Comparison of ENCODE assay signal across 20 cellular contexts in the genomic region with DNA sequence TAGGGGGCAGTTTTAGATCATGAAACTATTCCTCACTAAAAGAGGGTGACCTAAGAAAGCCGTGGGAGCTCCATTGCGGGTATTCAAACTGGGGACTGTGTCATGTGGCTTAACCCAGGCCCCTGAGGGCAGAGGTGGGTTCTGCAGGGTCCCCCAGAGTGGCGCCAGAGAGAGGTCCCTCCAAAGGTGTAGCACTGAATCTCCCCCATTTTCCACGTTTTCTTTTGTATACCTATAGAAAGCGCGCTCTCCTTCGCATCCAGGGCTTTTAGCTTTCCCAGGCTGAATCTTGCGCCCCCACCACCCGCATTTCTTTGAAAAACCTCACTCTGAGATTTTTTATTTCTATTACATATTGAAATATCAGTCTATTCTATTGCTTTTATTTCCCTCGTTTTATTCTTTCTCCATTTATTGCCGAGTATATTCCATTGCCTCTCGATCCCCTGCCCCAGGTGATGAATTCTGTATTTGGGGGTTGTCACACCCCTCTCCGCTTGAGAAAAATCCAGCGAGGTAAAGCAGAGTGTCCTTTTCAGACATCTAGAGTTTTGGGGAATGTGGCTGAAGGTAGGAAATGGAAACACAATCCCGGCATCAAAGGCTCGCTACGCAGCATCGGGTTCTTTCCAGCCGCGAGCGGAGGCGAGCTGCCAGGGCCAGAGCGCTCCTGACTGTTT. TPM values are rescaled to one million over a fixed set of nuclear protein-coding genes. Genes with fewer than 3 reads are reported as not detected.
A peak's percentile ranks its signal among the peaks of the same experiment; 100 is the strongest.
DNase-seq lines count a peak whose midpoint lies in the region; ATAC-seq and TF ChIP-seq lines count a peak whose summit lies in the region.
"Had no signal": no experiment of that assay in that cellular context is flagged by ENCODE, and none has a peak within 500 bp of the region (broad histone marks: within the 10 kb centered on the region; RNA-seq: fewer than 3 reads in every experiment).

No MANE protein-coding gene starts in this region.

- H3K27me3 ChIP-seq in smooth muscle cell (ENCODE audit: low read depth): peaks cover 100% of the 10 kb centered on the region

- TF ChIP-seq POLR2A in lower leg skin (IDR thresholded peaks at IDR 0.05): no peak

- H3K27ac ChIP-seq in HEK293 (ENCODE audit: extremely low read depth, low read depth, low read length) (no peak overlapping the region; the same call in 1 of the 2 replicates), SK-N-MC (no peak overlapping the region), smooth muscle cell (ENCODE audit: low read depth) (no peak overlapping the region)
- H3K27ac ChIP-seq: neutrophil, sigmoid colon had no signal

- TF ChIP-seq CTCF in HEK293 (tag by site-specific recombination; IDR thresholded peaks at IDR 0.05): no peak
- TF ChIP-seq CTCF in smooth muscle cell (IDR thresholded peaks at IDR 0.05; ENCODE audit: borderline replicate concordance, insufficient read depth, poor library complexity, severe bottlenecking): no peak
- no peak for TF ChIP-seq CTCF in lower leg skin (IDR thresholded peaks at IDR 0.05)

- peak overlapping the region; percentile 53 for H3K9ac ChIP-seq in SK-N-MC (ENCODE audit: insufficient read length)
- H3K9ac ChIP-seq in smooth muscle cell (ENCODE audit: low read depth): no peak overlapping the region

- H3K4me1 ChIP-seq in HEK293 (ENCODE audit: control insufficient read depth, insufficient read depth, low read length) (peaks cover 6% of the 10 kb centered on the region; the same call in 1 of the 2 replicates), smooth muscle cell (ENCODE audit: low read depth) (peaks cover 6% of the 10 kb centered on the region)

- CTCF ChIA-PET in HEK293 (lab: Yijun Ruan, JAX): interaction anchor here (0.5 to 2.2 kb wide), 10 partner anchors 47 to 462 kb away, joined by 3 to 7 read pairs (median 5); a partner anchor contains a TSS

- no peaks in the 10 kb centered on the region for H3K9me3 ChIP-seq in HEK293 (ENCODE audit: control insufficient read depth, insufficient read depth, low read depth, low read length)
- no peaks in the 10 kb centered on the region for H3K9me3 ChIP-seq in SK-N-MC (ENCODE audit: low read depth, low read length)
- no peaks in the 10 kb centered on the region for H3K9me3 ChIP-seq in smooth muscle cell (replicated peaks; ENCODE audit: low read depth)
- H3K9me3 ChIP-seq: neutrophil, sigmoid colon had no signal

- intact Hi-C loops in lower leg skin (cut with DNase I; ENCODE audit: low total_unique reads): no loop called here

- H3K4me2 ChIP-seq in smooth muscle cell: peak overlapping the region; percentile 71

- no peaks in the 10 kb centered on the region for H3F3A ChIP-seq in smooth muscle cell (ENCODE audit: low read depth)

- POLR2A ChIA-PET in HEK293 (lab: Yijun Ruan, JAX): interaction anchor here (0.6 to 2.0 kb wide), 13 partner anchors 10 to 558 kb away, joined by 3 to 13 read pairs (median 5); a partner anchor contains a TSS

- 35% methylated on average over 23 of the region's 23 CpGs for WGBS in smooth muscle cell (ENCODE audit: low lambda C conversion rate)
- WGBS in lower leg skin, 2 donors: 25 to 29% methylated on average over 23 of the region's 23 CpGs

- no peaks in the 10 kb centered on the region for H3K79me2 ChIP-seq in smooth muscle cell (ENCODE audit: low read depth)

- ATAC-seq in HG03432 (IDR thresholded peaks at IDR 0.05; ENCODE audit: unreplicated experiment): no peak

- H2AFZ ChIP-seq in smooth muscle cell (ENCODE audit: low read depth): no peak overlapping the region

- H3K4me3 ChIP-seq in HEK293 (ENCODE audit: low read depth, low read length): peak overlapping the region; percentile 48
- H3K4me3 ChIP-seq in SK-N-MC: peak overlapping the region; percentile 77
- H3K4me3 ChIP-seq in smooth muscle cell: peak overlapping the region; percentile 42
- no peak overlapping the region for H3K4me3 ChIP-seq in lower leg skin (ENCODE audit: low read depth, poor library complexity, severe bottlenecking)
- H3K4me3 ChIP-seq: sigmoid colon had no signal

- H4K20me1 ChIP-seq in smooth muscle cell (ENCODE audit: low read depth): no peaks in the 10 kb centered on the region

- no peak for DNase-seq in SK-N-MC (ENCODE audit: low read depth, low spot score)
- DNase-seq in islet precursor cell: peak; percentile 28
- no peak for DNase-seq in smooth muscle cell (lab: John Stamatoyannopoulos, UW; ENCODE audit: unreplicated experiment)
- no peak for DNase-seq in stimulated activated naive CD4-positive, alpha-beta T cell (lab: John Stamatoyannopoulos, UW)
- DNase-seq in lower leg skin (ENCODE audit: low spot score in 2 of 2): no peak
- DNase-seq: activated CD4-positive, alpha-beta T cell treated with anti-CD3 and anti-CD28 coated beads for 4 hours; activated CD8-positive, alpha-beta memory T cell treated with anti-CD3 and anti-CD28 coated beads, Interleukin-2, amount 50 U/mL, for 48 hours; activated gamma-delta T cell treated with Interleukin-2 at 50 U/mL for 16 hours; Kasumi-1; NCI-H1436 treated with DMSO at 0.1 percent for 48 hours; NK-92 treated with Interleukin-12 subunit alpha and Interleukin-12 subunit beta, amount 100 ng/mL, for 24 hours; Right ventricle myocardium superior; sigmoid colon had no signal

- H3K36me3 ChIP-seq in HEK293 (ENCODE audit: control insufficient read depth in 2 of 2, insufficient read depth in 1 of 2, low read length in 2 of 2) (no peaks in the 10 kb centered on the region), SK-N-MC (ENCODE audit: insufficient read depth, low read length) (no peaks in the 10 kb centered on the region), smooth muscle cell (ENCODE audit: low read depth) (no peaks in the 10 kb centered on the region)
- H3K36me3 ChIP-seq: neutrophil, sigmoid colon had no signal

TF ChIP-seq in HEK293, 187 proteins besides CTCF, POLR2A, EP300 and RAD21:
- TF ChIP-seq ZNF155 (tag by site-specific recombination; IDR thresholded peaks at IDR 0.05) (no peak), ZBTB7A (tag by site-specific recombination; IDR thresholded peaks at IDR 0.05; ENCODE audit: low read depth) (no peak), ZNF600 (tag by site-specific recombination; IDR thresholded peaks at IDR 0.05) (0 out of 2 replicates have a peak, but pooled peaks have one; percentile 63)

RNA-seq across cellular contexts. Expression of a gene that starts 0.9 kb away (rescaled TPM):
- 2.4 and 3.6 TPM in 2 replicates for total RNA-seq in smooth muscle cell
- 2.2 and 5.0 TPM in 2 replicates for polyA plus RNA-seq in smooth muscle cell
- 10 to 100 TPM in 2 of 4 donors, 1 to 10 TPM in 2; 9.8 to 14.9 (median 11.2) TPM for total RNA-seq in lower leg skin
- total RNA-seq: endodermal cell, mesenteric fat pad, Right ventricle myocardium superior, sigmoid colon had no signal
- polyA plus RNA-seq: aorta had no signal

RNA-seq across cellular contexts. Expression of a gene that starts 17.0 kb away (rescaled TPM):
- total RNA-seq in smooth muscle cell (not detected in 2 replicates), lower leg skin (10 to 100 TPM in 1 of 4 donors, 1 to 10 TPM in 3; 4.4 to 13.6 (median 6.5) TPM)
- polyA plus RNA-seq in smooth muscle cell: 0.32 TPM in 1 of 2 replicates, not detected in the other
- total RNA-seq: endodermal cell, H4, mesenteric fat pad, Right ventricle myocardium superior, sigmoid colon had no signal
- polyA plus RNA-seq: aorta, sigmoid colon had no signal

RNA-seq across cellular contexts. Expression of a gene that starts 35.2 kb away (rescaled TPM):
- total RNA-seq in smooth muscle cell (0.27 and 0.72 TPM in 2 replicates), lower leg skin (10 to 100 TPM in 1 of 4 donors, 1 to 10 TPM in 3; 4.9 to 10.7 (median 6.2) TPM)
- 0.23 and 0.25 TPM in 2 replicates for polyA plus RNA-seq in smooth muscle cell
- total RNA-seq: endodermal cell, mesenteric fat pad, Right ventricle myocardium superior, sigmoid colon had no signal
- polyA plus RNA-seq: sigmoid colon had no signal

RNA-seq across cellular contexts. Expression of a gene that starts 37.0 kb away (rescaled TPM):
- total RNA-seq in smooth muscle cell (not detected in 2 replicates), lower leg skin (10 to 100 TPM in 2 of 4 donors, 1 to 10 TPM in 2; 4.9 to 14.9 (median 9.7) TPM)
- polyA plus RNA-seq in smooth muscle cell: 0.43 and 0.51 TPM in 2 replicates
- total RNA-seq: endodermal cell, mesenteric fat pad, Right ventricle myocardium superior, sigmoid colon had no signal
- polyA plus RNA-seq: aorta, sigmoid colon had no signal

RNA-seq across cellular contexts. Expression of a gene that starts 47.2 kb away (rescaled TPM):
- total RNA-seq in smooth muscle cell: not detected in 2 replicates
- 0.66 and 0.67 TPM in 2 replicates for polyA plus RNA-seq in smooth muscle cell
- total RNA-seq in lower leg skin: 10 to 100 TPM; 14.2 to 35.9 (median 23.4) TPM
- total RNA-seq: endodermal cell, Right ventricle myocardium superior, sigmoid colon had no signal
- polyA plus RNA-seq: sigmoid colon had no signal
